Comparison of ENCODE assay signal across 1 cellular context in the genomic region with DNA sequence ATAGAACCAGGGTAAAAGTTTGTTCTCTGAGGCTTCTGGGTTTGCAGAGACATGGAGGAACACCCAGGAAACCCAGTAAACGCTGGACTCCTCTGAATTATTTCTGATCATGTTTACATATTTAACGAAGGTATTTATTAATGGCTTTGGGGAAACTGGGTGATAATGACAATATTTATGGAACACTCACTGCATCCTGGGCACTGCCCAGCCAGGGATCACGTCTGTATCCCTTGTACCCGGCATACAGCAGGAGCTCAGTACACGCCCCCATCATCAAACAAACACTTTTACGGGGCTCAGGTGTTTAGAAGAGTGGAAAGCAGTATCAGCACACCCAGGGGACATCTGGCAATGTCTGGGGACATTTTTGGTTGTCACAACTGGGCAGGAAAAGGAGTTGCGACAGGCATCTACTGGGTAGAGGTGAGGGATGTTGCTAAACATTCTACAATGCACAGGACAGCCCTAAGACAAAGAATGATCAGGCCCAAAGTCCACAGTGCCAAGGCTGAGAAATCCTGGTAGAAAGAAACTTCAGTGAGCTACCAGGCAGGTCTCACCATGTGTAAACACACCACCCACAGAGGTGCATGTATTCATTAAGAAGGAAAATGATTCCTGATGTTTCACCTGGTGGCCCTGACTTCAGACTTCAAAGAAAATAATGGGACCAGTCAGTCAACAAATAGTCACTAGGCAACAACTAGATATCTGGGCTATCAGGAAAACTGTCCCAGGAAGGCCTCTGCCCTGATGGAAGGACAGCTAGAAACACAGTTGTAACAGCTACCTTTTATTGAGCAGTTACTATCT.
TF ChIP-seq lines count a peak whose summit lies in the region.

No MANE protein-coding gene starts in this region.

TF ChIP-seq in GM23338, 12 proteins besides CTCF, POLR2A, EP300 and RAD21 (continued from another document):
- no peak for TF ChIP-seq ETS1 (IDR thresholded peaks at IDR 0.05)
